Comparison of ENCODE assay signal across 14 cellular contexts in genomic region chr14:23147676-23148075, GRCh38. TPM values are rescaled to one million over a fixed set of nuclear protein-coding genes. Genes with fewer than 3 reads are reported as not detected.
DNase-seq lines count a peak whose midpoint lies in the region; ATAC-seq and TF ChIP-seq lines count a peak whose summit lies in the region.
"Had no signal": no experiment of that assay in that cellular context is flagged by ENCODE, and none has a peak within 500 bp of the region (broad histone marks: within the 10 kb centered on the region; RNA-seq: fewer than 3 reads in every experiment).

No MANE protein-coding gene starts in this region.

- no peak overlapping the region for H3K27ac ChIP-seq in adrenal gland
- no peak overlapping the region for H3K27ac ChIP-seq in foreskin keratinocyte
- H3K27ac ChIP-seq in upper lobe of right lung: no peak overlapping the region

- intact Hi-C loops in adrenal gland (cut with DNase I) (no loop called here), upper lobe of right lung (cut with DNase I) (no loop called here), lower leg skin (cut with DNase I; ENCODE audit: low total_unique reads) (no loop called here)

- H3K4me1 ChIP-seq in adrenal gland (replicated peaks in 1 of 2) (no peaks in the 10 kb centered on the region), foreskin keratinocyte (no peaks in the 10 kb centered on the region), upper lobe of right lung (peaks cover 10% of the 10 kb centered on the region)

- H3K9me3 ChIP-seq in adrenal gland (replicated peaks in 1 of 3) (no peaks in the 10 kb centered on the region), upper lobe of right lung (no peaks in the 10 kb centered on the region)

- ATAC-seq in foreskin keratinocyte (peak; percentile 25), HG03139 (IDR thresholded peaks at IDR 0.05; ENCODE audit: unreplicated experiment) (no peak), upper lobe of right lung (no peak), GM21390 (IDR thresholded peaks at IDR 0.05; ENCODE audit: unreplicated experiment) (no peak)
- ATAC-seq: HCT116 had no signal

- H3K27me3 ChIP-seq in H7 (ENCODE audit: control insufficient read depth, insufficient read depth, low read length): no peaks in the 10 kb centered on the region
- no peaks in the 10 kb centered on the region for H3K27me3 ChIP-seq in adrenal gland
- H3K27me3 ChIP-seq in foreskin keratinocyte: no peaks in the 10 kb centered on the region
- no peaks in the 10 kb centered on the region for H3K27me3 ChIP-seq in upper lobe of right lung

- 20 to 69% (median 46%) methylated on average over 1 of the region's 1 CpG; no CpG with 5 or more reads in 1 of the 4 donors for WGBS in adrenal gland, 4 donors
- WGBS in lower leg skin, 2 donors: 83 to 89% methylated on average over 1 of the region's 1 CpG

- TF ChIP-seq CTCF in adrenal gland (IDR thresholded peaks at IDR 0.05) (no peak), foreskin keratinocyte (conservative IDR thresholded peaks at IDR 0.05) (no peak), upper lobe of right lung (IDR thresholded peaks at IDR 0.05) (no peak), lower leg skin (IDR thresholded peaks at IDR 0.05) (no peak)

- H3K4me3 ChIP-seq in H7 (ENCODE audit: insufficient read depth, low read depth, low read length) (no peak overlapping the region), adrenal gland (no peak overlapping the region), upper lobe of right lung (no peak overlapping the region), lower leg skin (ENCODE audit: low read depth, poor library complexity, severe bottlenecking) (no peak overlapping the region)

- peak; percentile 6 for DNase-seq in H7
- DNase-seq in adrenal gland: peak; percentile 82 to 88 (median 84)
- peak in 1 of 2 donors; percentile 40 for DNase-seq in foreskin keratinocyte
- DNase-seq in renal cortical epithelial cell (ENCODE audit: low read depth): peak; percentile 66
- DNase-seq in upper lobe of right lung: no peak
- no peak for DNase-seq in lower leg skin (ENCODE audit: low spot score in 2 of 2)
- DNase-seq: activated naive CD4-positive, alpha-beta T cell; effector CD8-positive, alpha-beta T cell; NCI-H526 treated with DMSO at 0.1 percent for 48 hours; stimulated activated CD4-positive, alpha-beta T cell treated with anti-CD3 and anti-CD28 coated beads, Interleukin-2, amount 100 ng/mL, for 24 hours had no signal

- TF ChIP-seq POLR2A in adrenal gland (IDR thresholded peaks at IDR 0.05) (no peak), lower leg skin (IDR thresholded peaks at IDR 0.05) (no peak)

- peaks cover 8% of the 10 kb centered on the region for H3K36me3 ChIP-seq in H7 (replicated peaks; ENCODE audit: control insufficient read depth, insufficient read depth, low read length)
- no peaks in the 10 kb centered on the region for H3K36me3 ChIP-seq in adrenal gland (replicated peaks in 1 of 2)
- no peaks in the 10 kb centered on the region for H3K36me3 ChIP-seq in upper lobe of right lung

RNA-seq across cellular contexts. Expression of gene CEBPE, which starts 28.6 kb away (rescaled TPM):
- 0.44 TPM in 1 of 2 replicates, not detected in the other for total RNA-seq in H7 (2014; rRNA removed; shearing (Covaris generic))
- total RNA-seq in adrenal gland (under 1 TPM in 1 of 8 donors, not detected in 7; 0.15 TPM), foreskin keratinocyte (not detected in 2 replicates), renal cortical epithelial cell (not detected in 2 replicates), upper lobe of right lung (not detected), lower leg skin (not detected)
- polyA plus RNA-seq in adrenal gland (under 1 TPM in 2 of 3 donors, not detected in 1; 0.03 to 0.40 TPM), foreskin keratinocyte (not detected in 2 replicates)
- total RNA-seq: SK-MEL-5 had no signal

RNA-seq across cellular contexts. Expression of gene SLC7A8, which starts 35.8 kb away (rescaled TPM):
- 66.7 and 79.1 TPM in 2 replicates for total RNA-seq in H7 (2014; rRNA removed; shearing (Covaris generic))
- 10 to 100 TPM; 23.4 to 50.9 (median 33.4) TPM for total RNA-seq in adrenal gland
- polyA plus RNA-seq in adrenal gland: 10 to 100 TPM; 18.2 to 24.5 (median 21.0) TPM
- 73.2 TPM in 2 replicates for total RNA-seq in foreskin keratinocyte
- polyA plus RNA-seq in foreskin keratinocyte: 52.7 and 56.7 TPM in 2 replicates
- total RNA-seq in renal cortical epithelial cell: under 0.01 and 1.1 TPM in 2 replicates
- total RNA-seq in upper lobe of right lung: 49.8 TPM
- 10 to 100 TPM; 32.4 to 67.4 (median 42.9) TPM for total RNA-seq in lower leg skin

RNA-seq across cellular contexts. Expression of gene CIROP, which starts 42.9 kb away (rescaled TPM):
- 0.42 TPM in 1 of 2 replicates, not detected in the other for total RNA-seq in H7 (2014; rRNA removed; shearing (Covaris generic))
- total RNA-seq in adrenal gland: not detected
- polyA plus RNA-seq in adrenal gland: not detected
- not detected in 2 replicates for total RNA-seq in foreskin keratinocyte
- polyA plus RNA-seq in foreskin keratinocyte: not detected in 2 replicates
- not detected in 2 replicates for total RNA-seq in renal cortical epithelial cell
- total RNA-seq in upper lobe of right lung: not detected
- total RNA-seq in lower leg skin: not detected
- total RNA-seq: SK-MEL-5 had no signal

RNA-seq across cellular contexts. Expression of gene C14orf119, which starts 52.4 kb away (rescaled TPM):
- 73.7 and 97.8 TPM in 2 replicates for total RNA-seq in H7 (2014; rRNA removed; shearing (Covaris generic))
- total RNA-seq in adrenal gland: 100 to 1,000 TPM in 1 of 8 donors, 10 to 100 TPM in 7; 23.9 to 206 (median 53.1) TPM
- polyA plus RNA-seq in adrenal gland: 10 to 100 TPM; 28.0 to 52.9 (median 35.1) TPM
- total RNA-seq in foreskin keratinocyte: 76.7 and 80.2 TPM in 2 replicates
- polyA plus RNA-seq in foreskin keratinocyte: 86.6 and 91.2 TPM in 2 replicates
- total RNA-seq in renal cortical epithelial cell: 61.6 and 71.0 TPM in 2 replicates
- total RNA-seq in upper lobe of right lung: 55.3 TPM
- 10 to 100 TPM; 14.5 to 29.8 (median 19.7) TPM for total RNA-seq in lower leg skin

RNA-seq across cellular contexts. Expression of gene ACIN1, which starts 52.7 kb away (rescaled TPM):
- total RNA-seq in H7 (2014; rRNA removed; shearing (Covaris generic)): 83.4 and 89.5 TPM in 2 replicates
- total RNA-seq in adrenal gland: 100 to 1,000 TPM in 4 of 8 donors, 10 to 100 TPM in 4; 73.1 to 203 (median 111) TPM
- 100 to 1,000 TPM; 116 to 431 (median 258) TPM for polyA plus RNA-seq in adrenal gland
- 101 and 112 TPM in 2 replicates for total RNA-seq in foreskin keratinocyte
- polyA plus RNA-seq in foreskin keratinocyte: 74.5 and 82.6 TPM in 2 replicates
- 34.0 and 103 TPM in 2 replicates for total RNA-seq in renal cortical epithelial cell
- total RNA-seq in upper lobe of right lung: 161 TPM
- 10 to 100 TPM; 52.7 to 97.5 (median 79.8) TPM for total RNA-seq in lower leg skin

Comparison
In these comparisons a context has a peak if more than half of its experiments do, and no peak if none do; other contexts are left out.
1. DNase-seq: peak in H7 (single experiment), adrenal gland (7 of 7) and renal cortical epithelial cell (single experiment); none in upper lobe of right lung (single experiment) and lower leg skin (0 of 2).
2. RNA of gene SLC7A8, which starts 35.8 kb away (total RNA-seq): 73.2 TPM in foreskin keratinocyte, 66.7 to 79.1 TPM in H7, 32.4 to 67.4 TPM in lower leg skin, 49.8 TPM in upper lobe of right lung (single experiment) and 23.4 to 50.9 TPM in adrenal gland; under 0.01 to 1.1 TPM in renal cortical epithelial cell; every median in the first group is over 10 times any median in the second.